21 cellular contexts compared by ENCODE assay signal in the genomic region with DNA sequence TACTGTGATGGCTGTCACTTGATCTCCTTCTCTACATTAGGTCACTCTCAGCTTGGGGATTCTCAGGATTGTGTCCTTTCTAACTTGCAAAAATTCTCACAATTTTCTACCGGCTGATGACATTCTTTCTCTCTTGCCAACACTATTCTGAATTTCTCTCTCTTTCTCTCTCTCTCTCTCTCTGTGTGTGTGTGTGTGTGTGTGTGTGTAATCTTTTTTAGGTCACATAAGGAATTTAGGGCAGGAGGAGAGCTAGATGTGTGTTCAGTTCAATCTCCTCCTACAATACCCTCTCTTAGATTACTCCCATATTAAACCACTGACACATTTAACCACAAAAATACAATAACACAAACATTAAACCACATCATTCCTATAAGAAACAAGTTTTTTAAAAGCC.
DNase-seq lines count a peak whose midpoint lies in the region; TF ChIP-seq lines count a peak whose summit lies in the region.
"Had no signal": no experiment of that assay in that cellular context is flagged by ENCODE, and none has a peak within 500 bp of the region (broad histone marks: within the 10 kb centered on the region; RNA-seq: fewer than 3 reads in every experiment).

No MANE protein-coding gene starts in this region.

- H3K9me2 ChIP-seq in Karpas-422 (replicated peaks; ENCODE audit: insufficient read depth, low read length), result no peaks in the 10 kb centered on the region

- peak; percentile 83 for DNase-seq in EL
- DNase-seq in SJSA1 (ENCODE audit: low read depth in 1 of 2, low spot score in 2 of 2), result peak in 1 of 2 experiments; percentile 85
- DNase-seq in fibroblast of lung (ENCODE audit: low read depth in 2 of 2), result peak; percentile 78 to 97
- DNase-seq in osteocyte (ENCODE audit: extremely low spot score, unreplicated experiment), result no peak
- no peak for DNase-seq in dermis blood vessel endothelial cell
- no peak for DNase-seq in amygdala (lab: John Stamatoyannopoulos, UW)
- no peak for DNase-seq in Karpas-422
- DNase-seq in NK-92 treated with Interleukin-12 subunit alpha and Interleukin-12 subunit beta, amount 100 ng/mL, for 24 hours (lab: John Stamatoyannopoulos, UW), result no peak
- DNase-seq: activated CD4-positive, alpha-beta memory T cell treated with anti-CD3 and anti-CD28 coated beads for 36 hours; activated naive CD4-positive, alpha-beta T cell treated with anti-CD3 and anti-CD28 coated beads, Interleukin-2, amount 10 ng/mL, durations not matched to agents 7 days and 5 days; activated T-cell treated with anti-CD3 and anti-CD28 coated beads, Interleukin-2, amount 50 U/mL, for 24 hours; dorsolateral prefrontal cortex; naive B cell; NCI-H187 treated with DMSO at 0.1 percent for 48 hours; NCI-H446; SHP77; sigmoid colon; T-helper 17 cell had no signal

- H3K27me3 Mint-ChIP-seq in osteocyte (ENCODE audit: unreplicated experiment), result no peaks in the 10 kb centered on the region
- H3K27me3 Mint-ChIP-seq: activated CD4-positive, alpha-beta memory T cell treated with anti-CD3 and anti-CD28 coated beads for 36 hours; naive B cell had no signal

- H2AFZ ChIP-seq in fibroblast of lung (ENCODE audit: low read length) (no peak overlapping the region), Karpas-422 (ENCODE audit: low read length) (no peak overlapping the region)

- no peak for TF ChIP-seq CTCF in fibroblast of lung (conservative IDR thresholded peaks at IDR 0.05 in 1 of 2, IDR thresholded peaks at IDR 0.05 in 1 of 2; ENCODE audit: low read depth in 1 of 2, low read length in 2 of 2)
- TF ChIP-seq CTCF in osteocyte (IDR thresholded peaks at IDR 0.05), result no peak

- no peaks in the 10 kb centered on the region for H3K36me3 Mint-ChIP-seq in osteocyte (ENCODE audit: unreplicated experiment)
- H3K36me3 Mint-ChIP-seq: activated CD4-positive, alpha-beta memory T cell treated with anti-CD3 and anti-CD28 coated beads for 36 hours; activated naive CD4-positive, alpha-beta T cell treated with anti-CD3 and anti-CD28 coated beads, Interleukin-2, amount 10 ng/mL, durations not matched to agents 7 days and 5 days; naive B cell had no signal

- no peak overlapping the region for H3K4me3 Mint-ChIP-seq in osteocyte (ENCODE audit: unreplicated experiment)
- H3K4me3 Mint-ChIP-seq: activated CD4-positive, alpha-beta memory T cell treated with anti-CD3 and anti-CD28 coated beads for 36 hours; activated naive CD4-positive, alpha-beta T cell treated with anti-CD3 and anti-CD28 coated beads, Interleukin-2, amount 10 ng/mL, durations not matched to agents 7 days and 5 days; activated T-cell treated with anti-CD3 and anti-CD28 coated beads, Interleukin-2, amount 50 U/mL, for 24 hours; naive B cell; T-helper 17 cell had no signal

- no peak overlapping the region for H3K9ac ChIP-seq in fibroblast of lung (ENCODE audit: insufficient read depth, low read length)
- no peak overlapping the region for H3K9ac ChIP-seq in Karpas-422 (ENCODE audit: low read length)
- H3K9ac ChIP-seq: BLaER1, parathyroid adenoma had no signal

- H3K4me1 Mint-ChIP-seq in osteocyte (ENCODE audit: unreplicated experiment), result peaks cover 65% of the 10 kb centered on the region
- H3K4me1 Mint-ChIP-seq: activated naive CD4-positive, alpha-beta T cell treated with anti-CD3 and anti-CD28 coated beads, Interleukin-2, amount 10 ng/mL, durations not matched to agents 7 days and 5 days; naive B cell; T-helper 17 cell had no signal

- H3K79me2 ChIP-seq in fibroblast of lung (ENCODE audit: control insufficient read depth, insufficient read depth, low read length), result no peaks in the 10 kb centered on the region
- no peaks in the 10 kb centered on the region for H3K79me2 ChIP-seq in Karpas-422 (ENCODE audit: low read length)
- H3K79me2 ChIP-seq: parathyroid adenoma had no signal

- H3K4me3 ChIP-seq in SJSA1 (no peak overlapping the region), fibroblast of lung (replicated peaks in 1 of 4; ENCODE audit: control extremely low read depth in 1 of 4, insufficient read depth in 1 of 4, low read depth in 3 of 4, low read length in 4 of 4) (no peak overlapping the region), Karpas-422 (ENCODE audit: low read length) (no peak overlapping the region)
- H3K4me3 ChIP-seq: BLaER1, dorsolateral prefrontal cortex, sigmoid colon had no signal

- H3K4me1 ChIP-seq in SJSA1 (replicated peaks) (peaks cover 59% of the 10 kb centered on the region), fibroblast of lung (ENCODE audit: control insufficient read depth, extremely low read depth, insufficient read depth, low read length) (peaks cover 10% of the 10 kb centered on the region), Karpas-422 (ENCODE audit: low read length) (no peaks in the 10 kb centered on the region)
- H3K4me1 ChIP-seq: BLaER1, parathyroid adenoma, sigmoid colon had no signal

- H3K27ac ChIP-seq in SJSA1, result peak overlapping the region; percentile 44
- H3K27ac ChIP-seq in fibroblast of lung (ENCODE audit: insufficient read depth, low read length), result peak overlapping the region; percentile 45
- H3K27ac ChIP-seq in Karpas-422 (ENCODE audit: low read length), result no peak overlapping the region
- H3K27ac ChIP-seq: BLaER1, dorsolateral prefrontal cortex, epithelial cell of prostate, parathyroid adenoma, sigmoid colon had no signal

- H3K9me3 ChIP-seq in SJSA1 (replicated peaks), result no peaks in the 10 kb centered on the region
- H3K9me3 ChIP-seq in fibroblast of lung (ENCODE audit: control insufficient read depth, insufficient read depth, low read depth, low read length), result no peaks in the 10 kb centered on the region
- H3K9me3 ChIP-seq in Karpas-422 (ENCODE audit: low read length), result no peaks in the 10 kb centered on the region
- H3K9me3 ChIP-seq: BLaER1, sigmoid colon had no signal

- H4K20me1 ChIP-seq in fibroblast of lung (ENCODE audit: control insufficient read depth, extremely low read depth, insufficient read depth, low read length) (no peaks in the 10 kb centered on the region), Karpas-422 (ENCODE audit: insufficient read depth, low read depth, low read length) (no peaks in the 10 kb centered on the region)
- H4K20me1 ChIP-seq: BLaER1 had no signal

- peak overlapping the region; percentile 90 for H3K27ac Mint-ChIP-seq in osteocyte (ENCODE audit: unreplicated experiment)
- H3K27ac Mint-ChIP-seq: activated CD4-positive, alpha-beta memory T cell treated with anti-CD3 and anti-CD28 coated beads for 36 hours; activated naive CD4-positive, alpha-beta T cell treated with anti-CD3 and anti-CD28 coated beads, Interleukin-2, amount 10 ng/mL, durations not matched to agents 7 days and 5 days; activated T-cell treated with anti-CD3 and anti-CD28 coated beads, Interleukin-2, amount 50 U/mL, for 24 hours; T-helper 17 cell had no signal

- H3K27me3 ChIP-seq in SJSA1 (replicated peaks) (no peaks in the 10 kb centered on the region), fibroblast of lung (ENCODE audit: control insufficient read depth, insufficient read depth, low read length) (no peaks in the 10 kb centered on the region), Karpas-422 (ENCODE audit: low read length) (no peaks in the 10 kb centered on the region)
- H3K27me3 ChIP-seq: BLaER1, dorsolateral prefrontal cortex, sigmoid colon had no signal

- H3K4me2 ChIP-seq in fibroblast of lung (ENCODE audit: extremely low read depth, insufficient read depth, low read length) (no peak overlapping the region), Karpas-422 (ENCODE audit: low read depth, low read length, poor library complexity, severe bottlenecking) (no peak overlapping the region)
- H3K4me2 ChIP-seq: BLaER1 had no signal

- H3K36me3 ChIP-seq in SJSA1 (no peaks in the 10 kb centered on the region), fibroblast of lung (ENCODE audit: control insufficient read depth, insufficient read depth, low read length) (no peaks in the 10 kb centered on the region), Karpas-422 (ENCODE audit: insufficient read depth, low read length) (no peaks in the 10 kb centered on the region)
- H3K36me3 ChIP-seq: BLaER1, sigmoid colon had no signal

- peaks cover under 1% of the 10 kb centered on the region for H3K9me3 Mint-ChIP-seq in osteocyte (ENCODE audit: unreplicated experiment)
- H3K9me3 Mint-ChIP-seq: activated CD4-positive, alpha-beta memory T cell treated with anti-CD3 and anti-CD28 coated beads for 36 hours; activated naive CD4-positive, alpha-beta T cell treated with anti-CD3 and anti-CD28 coated beads, Interleukin-2, amount 10 ng/mL, durations not matched to agents 7 days and 5 days; activated T-cell treated with anti-CD3 and anti-CD28 coated beads, Interleukin-2, amount 50 U/mL, for 24 hours had no signal

Comparison
In these comparisons a context has a peak if more than half of its experiments do, and no peak if none do; other contexts are left out.
1. DNase-seq: peak in EL (single experiment) and fibroblast of lung (2 of 2); none in osteocyte (single experiment), dermis blood vessel endothelial cell (single experiment), amygdala (0 of 56), Karpas-422 (single experiment) and NK-92 treated with Interleukin-12 subunit alpha and Interleukin-12 subunit beta, amount 100 ng/mL, for 24 hours (single experiment).